In the genomic region with DNA sequence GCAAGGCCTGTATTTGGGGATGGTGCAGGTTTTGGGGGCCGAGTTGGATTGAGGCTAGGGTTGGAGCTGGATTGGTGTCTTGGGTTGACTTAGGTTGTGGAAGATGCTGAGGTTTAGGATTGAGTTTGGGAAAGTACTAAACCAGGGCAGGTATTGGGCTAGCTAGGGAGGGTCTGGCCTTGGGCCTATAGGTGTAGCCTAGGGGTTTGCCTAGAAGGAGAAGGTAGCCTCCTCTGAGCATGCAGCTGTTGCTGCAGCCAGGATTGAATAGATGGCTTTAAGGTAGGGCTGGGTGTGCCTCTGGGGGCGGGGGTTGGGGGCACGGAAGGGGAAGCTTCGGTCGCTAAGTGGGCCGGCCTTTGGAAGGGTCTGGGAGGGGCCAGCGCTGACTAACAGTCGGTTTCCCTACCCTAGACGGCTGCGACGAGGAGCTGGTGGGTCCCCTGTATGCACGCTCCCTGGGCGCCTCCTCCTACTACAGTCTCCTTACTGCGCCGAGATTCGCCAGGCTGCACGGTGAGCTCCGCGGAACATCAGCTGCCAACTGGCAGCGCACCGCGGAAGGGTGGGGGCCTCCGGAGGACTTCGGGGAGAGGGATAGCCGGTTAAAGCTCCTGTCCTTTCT, we compare ENCODE assay signal across 1 cellular context.
TF ChIP-seq lines count a peak whose summit lies in the region.

No MANE protein-coding gene starts in this region.

TF ChIP-seq in HepG2, 621 proteins besides CTCF, POLR2A, EP300 and RAD21 (continued from another document):
- TF ChIP-seq ZNF672 (CRISPR knock-in tag; IDR thresholded peaks at IDR 0.05) = no peak
